In the genomic region with DNA sequence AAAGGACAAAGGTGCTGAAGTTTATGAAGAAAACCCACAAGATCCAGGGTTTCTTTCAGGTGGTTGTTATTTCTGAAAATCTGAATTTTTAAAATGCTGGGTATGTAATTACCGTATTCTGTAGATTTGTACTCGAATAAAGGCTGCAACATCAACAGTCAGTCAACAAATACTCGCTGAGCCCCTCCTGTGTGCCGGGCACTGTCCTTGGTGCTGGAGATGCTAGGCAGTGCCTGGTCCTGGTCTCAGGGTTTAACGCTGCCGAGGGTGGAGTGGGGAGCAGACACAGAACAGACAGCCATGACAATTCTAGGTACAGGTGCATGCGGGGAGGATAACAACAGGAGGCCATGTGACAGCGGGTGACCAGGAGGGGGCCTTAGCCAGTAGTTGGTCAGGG, we compare ENCODE assay signal across 15 cellular contexts. TPM values are rescaled to one million over a fixed set of nuclear protein-coding genes. Genes with fewer than 3 reads are reported as not detected.
DNase-seq lines count a peak whose midpoint lies in the region; TF ChIP-seq lines count a peak whose summit lies in the region.
"Had no signal": no experiment of that assay in that cellular context is flagged by ENCODE, and none has a peak within 500 bp of the region (broad histone marks: within the 10 kb centered on the region; RNA-seq: fewer than 3 reads in every experiment).

No MANE protein-coding gene starts in this region.

- no peak overlapping the region for H3K9ac ChIP-seq in mesenchymal stem cell (ENCODE audit: low read length)

- H3K9me3 ChIP-seq in mesenchymal stem cell (ENCODE audit: control insufficient read depth, low read length) (peaks cover 30% of the 10 kb centered on the region), OCI-LY7 (ENCODE audit: low read length) (no peaks in the 10 kb centered on the region)

- H3K4me1 ChIP-seq in mesenchymal stem cell (ENCODE audit: control insufficient read depth, insufficient read depth, low read depth, low read length) = peaks cover 4% of the 10 kb centered on the region
- no peaks in the 10 kb centered on the region for H3K4me1 ChIP-seq in OCI-LY7 (ENCODE audit: insufficient read depth, low read length, poor library complexity, severe bottlenecking)

- H3K36me3 ChIP-seq in mesenchymal stem cell (ENCODE audit: control insufficient read depth in 1 of 2, insufficient read depth in 2 of 2, low read depth in 1 of 2, low read length in 2 of 2) (no peaks in the 10 kb centered on the region), OCI-LY7 (ENCODE audit: insufficient read depth, low read length) (no peaks in the 10 kb centered on the region)
- H3K36me3 ChIP-seq: gastroesophageal sphincter had no signal

- H3K79me1 ChIP-seq in mesenchymal stem cell (replicated peaks; ENCODE audit: low read length, poor library complexity, severe bottlenecking) = no peaks in the 10 kb centered on the region

- TF ChIP-seq CTCF in NB4 (IDR thresholded peaks at IDR 0.05; ENCODE audit: low read depth, low read length) (no peak), GM20000 (IDR thresholded peaks at IDR 0.05; ENCODE audit: extremely low read depth, missing control alignments) (no peak), OCI-LY7 (conservative IDR thresholded peaks at IDR 0.05; ENCODE audit: low read length) (no peak)

- H2BK15ac ChIP-seq in mesenchymal stem cell (ENCODE audit: low read depth, poor library complexity, severe bottlenecking) = no peak overlapping the region

- intact Hi-C loops in OCI-LY7 (cut with micrococcal nuclease; ENCODE audit: unreplicated experiment) = loop anchor here (10.0 kb wide), 1 partner anchor 745 kb away; no protein-coding TSS in a partner anchor

- peak overlapping the region; percentile 54 for H3K27ac ChIP-seq in caudate nucleus (ENCODE audit: low read depth, low read length)
- H3K27ac ChIP-seq in mesenchymal stem cell (ENCODE audit: low read length, poor library complexity, severe bottlenecking) = no peak overlapping the region
- H3K27ac ChIP-seq in OCI-LY7 (ENCODE audit: low read depth, low read length, poor library complexity, severe bottlenecking) = no peak overlapping the region
- H3K27ac ChIP-seq: gastroesophageal sphincter had no signal

- H2AK5ac ChIP-seq in mesenchymal stem cell (ENCODE audit: low read length, severe bottlenecking) = no peak overlapping the region

- no peaks in the 10 kb centered on the region for H3K9me2 ChIP-seq in OCI-LY7 (ENCODE audit: insufficient read depth, low read length)

- WGBS in mesenchymal stem cell = 48% methylated on average over 8 of the region's 8 CpGs

- TF ChIP-seq POLR2A in NB4 (IDR thresholded peaks at IDR 0.05; ENCODE audit: extremely low read depth, insufficient read length) = no peak

- no peak overlapping the region for H3K18ac ChIP-seq in mesenchymal stem cell (ENCODE audit: low read depth in 1 of 2, low read length in 2 of 2)

- DNase-seq in ELF-1 (ENCODE audit: low read depth, low spot score) (peak; percentile 55), NB4 (ENCODE audit: low read depth) (peak; percentile 43), caudate nucleus (lab: John Stamatoyannopoulos, UW) (no peak), mesenchymal stem cell (peak; percentile 48), GM20000 (ENCODE audit: low spot score) (no peak), epidermal melanocyte (ENCODE audit: insufficient read length, low spot score) (no peak), OCI-LY7 (ENCODE audit: low spot score) (no peak)
- DNase-seq in stimulated activated CD4-positive, alpha-beta T cell treated with anti-CD3 and anti-CD28 coated beads, Interleukin-15, amount 100 ng/mL, for 24 hours = no peak
- DNase-seq: activated naive CD8-positive, alpha-beta T cell treated with anti-CD3 and anti-CD28 coated beads for 36 hours; C1 segment of cervical spinal cord; naive thymus-derived CD4-positive, alpha-beta T cell; NCI-H1048; NCI-H2171 treated with DMSO at 0.1 percent for 48 hours; stimulated activated CD4-positive, alpha-beta T cell treated with anti-CD3 and anti-CD28 coated beads, Interleukin-4, amount 100 ng/mL, for 1 hour had no signal

- H2BK120ac ChIP-seq in mesenchymal stem cell (ENCODE audit: low read depth, low read length) = no peak overlapping the region

- H2BK5ac ChIP-seq in mesenchymal stem cell (ENCODE audit: low read depth, low read length, poor library complexity, severe bottlenecking) = no peak overlapping the region

- H3K14ac ChIP-seq in mesenchymal stem cell (ENCODE audit: low read length in 2 of 2) = no peak overlapping the region

- CTCF ChIA-PET in OCI-LY7 (lab: Charles Lee; ENCODE audit: unreplicated experiment) = no interaction called here

- no peak overlapping the region for H4K8ac ChIP-seq in mesenchymal stem cell (ENCODE audit: low read length)

- peaks cover 27 to 63% of the 10 kb centered on the region in 2 experiments for H3K27me3 ChIP-seq in mesenchymal stem cell (ENCODE audit: control insufficient read depth in 1 of 2, insufficient read depth in 1 of 2, low read length in 2 of 2)

- no peak overlapping the region for H3K4me2 ChIP-seq in mesenchymal stem cell (ENCODE audit: low read length, poor library complexity, severe bottlenecking)
- H3K4me2 ChIP-seq in OCI-LY7 (ENCODE audit: low read length) = no peak overlapping the region

- H3K79me2 ChIP-seq in OCI-LY7 (ENCODE audit: insufficient read depth, low read depth, low read length) = no peaks in the 10 kb centered on the region

- H2AFZ ChIP-seq in mesenchymal stem cell (ENCODE audit: low read depth, low read length) = no peak overlapping the region
- no peak overlapping the region for H2AFZ ChIP-seq in OCI-LY7 (ENCODE audit: low read length)

- H3K23ac ChIP-seq in mesenchymal stem cell (ENCODE audit: low read length in 2 of 2) = no peak overlapping the region

- H3K4me3 ChIP-seq in NB4 (ENCODE audit: low read depth, low read length) (no peak overlapping the region), mesenchymal stem cell (ENCODE audit: insufficient read depth in 1 of 2, low read depth in 1 of 2, low read length in 2 of 2) (no peak overlapping the region), OCI-LY7 (ENCODE audit: low read depth, low read length, poor library complexity, severe bottlenecking) (no peak overlapping the region)
- H3K4me3 ChIP-seq: gastroesophageal sphincter had no signal

- no peak overlapping the region for H4K91ac ChIP-seq in mesenchymal stem cell (ENCODE audit: low read length)

- POLR2A ChIA-PET in OCI-LY7 (lab: Charles Lee) = no interaction called here

- no TSS peak for BruUV-seq in OCI-LY7 (replicated peaks; lab: Mats Ljungman, UMichigan)

- H3K4ac ChIP-seq in mesenchymal stem cell (ENCODE audit: low read depth in 1 of 2, low read length in 2 of 2) = no peak overlapping the region

- no peak overlapping the region for H2BK12ac ChIP-seq in mesenchymal stem cell (ENCODE audit: low read length in 2 of 2)

- no peaks in the 10 kb centered on the region for H4K20me1 ChIP-seq in OCI-LY7 (ENCODE audit: insufficient read depth, low read length)

RNA-seq across cellular contexts. Expression of a gene that starts 27.2 kb away (rescaled TPM):
- polyA plus RNA-seq in mesenchymal stem cell (2013, experiment 1 of 2) = 406 TPM
- polyA plus RNA-seq in mesenchymal stem cell (2013, experiment 2 of 2) = 415 TPM
- total RNA-seq in OCI-LY7 (2014; rRNA removed; shearing (Covaris generic)) = 171 and 192 TPM in 2 replicates
- 132 and 150 TPM in 2 replicates for total RNA-seq in OCI-LY7 (2022)

Comparison
In these comparisons a context has a peak if more than half of its experiments do, and no peak if none do; other contexts are left out.
1. DNase-seq: peak in ELF-1 (single experiment), NB4 (single experiment) and mesenchymal stem cell (single experiment); none in caudate nucleus (0 of 61), GM20000 (single experiment), epidermal melanocyte (single experiment), stimulated activated CD4-positive, alpha-beta T cell treated with anti-CD3 and anti-CD28 coated beads, Interleukin-15, amount 100 ng/mL, for 24 hours (single experiment) and OCI-LY7 (single experiment).